Comparison of ENCODE assay signal across 8 cellular contexts in genomic region chr14:51860836-51861583, GRCh38. TPM values are rescaled to one million over a fixed set of nuclear protein-coding genes. Genes with fewer than 3 reads are reported as not detected.
DNase-seq lines count a peak whose midpoint lies in the region; ATAC-seq and TF ChIP-seq lines count a peak whose summit lies in the region.

No MANE protein-coding gene starts in this region.

- H3K79me2 ChIP-seq in osteoblast (ENCODE audit: insufficient read depth, low read length) = no peaks in the 10 kb centered on the region

- TF ChIP-seq CTCF in AG09309 (IDR thresholded peaks at IDR 0.05; ENCODE audit: control insufficient read depth, insufficient read depth, low read depth, low read length, missing control alignments) = no peak
- TF ChIP-seq CTCF in Peyer's patch (IDR thresholded peaks at IDR 0.05) = no peak
- TF ChIP-seq CTCF in epithelial cell of proximal tubule (conservative IDR thresholded peaks at IDR 0.05; ENCODE audit: low read depth, low read length) = no peak
- no peak for TF ChIP-seq CTCF in osteoblast (IDR thresholded peaks at IDR 0.05; ENCODE audit: extremely low read depth, low read depth, low read length)

- DNase-seq in AG09309 (ENCODE audit: low read depth) (no peak), Peyer's patch (no peak), epithelial cell of proximal tubule (ENCODE audit: low read depth) (no peak), osteoblast (ENCODE audit: insufficient read length, low spot score, missing footprints) (peak; percentile 66), epidermal melanocyte (ENCODE audit: insufficient read length, low spot score) (no peak), mesenteric fat pad (ENCODE audit: low spot score) (no peak), NCI-H2081 treated with DMSO at 0.1 percent for 48 hours (lab: John Stamatoyannopoulos, UW) (no peak)

- no peaks in the 10 kb centered on the region for H4K20me1 ChIP-seq in osteoblast (ENCODE audit: insufficient read depth, low read length)

- H3K36me3 ChIP-seq in Peyer's patch = no peaks in the 10 kb centered on the region
- no peaks in the 10 kb centered on the region for H3K36me3 ChIP-seq in osteoblast (ENCODE audit: insufficient read depth, low read length)

- peak; percentile 31 for ATAC-seq in GM19395 (IDR thresholded peaks at IDR 0.05; ENCODE audit: unreplicated experiment)

- peak overlapping the region; percentile 42 for H3K4me3 ChIP-seq in AG09309 (ENCODE audit: control insufficient read depth, low read depth, low read length)
- H3K4me3 ChIP-seq in Peyer's patch = peak overlapping the region; percentile 51 to 55 (median 52)
- peak overlapping the region; percentile 54 for H3K4me3 ChIP-seq in epithelial cell of proximal tubule (ENCODE audit: low read depth, low read length)
- peak overlapping the region; percentile 73 for H3K4me3 ChIP-seq in osteoblast (ENCODE audit: insufficient read depth, low read length)

- H3K9me3 ChIP-seq in Peyer's patch = no peaks in the 10 kb centered on the region
- H3K9me3 ChIP-seq in osteoblast (ENCODE audit: low read depth, low read length) = no peaks in the 10 kb centered on the region

- H3K27me3 ChIP-seq in Peyer's patch = no peaks in the 10 kb centered on the region
- no peaks in the 10 kb centered on the region for H3K27me3 ChIP-seq in osteoblast (ENCODE audit: insufficient read depth, low read length)

- TF ChIP-seq POLR2A in Peyer's patch (IDR thresholded peaks at IDR 0.05) = no peak

- H3K4me2 ChIP-seq in osteoblast (ENCODE audit: insufficient read depth, low read length) = peak overlapping the region; percentile 85

- H3K27ac ChIP-seq in Peyer's patch (peak overlapping the region; percentile 59 to 81 (median 74)), osteoblast (ENCODE audit: low read depth, low read length) (peak overlapping the region; percentile 55)

- H3K4me1 ChIP-seq in Peyer's patch (peaks cover 0 to 13% (median 0%) of the 10 kb centered on the region in 4 donors), osteoblast (ENCODE audit: insufficient read depth, low read length) (peaks cover 10% of the 10 kb centered on the region)

- peak overlapping the region; percentile 85 for H2AFZ ChIP-seq in osteoblast (ENCODE audit: low read length)

RNA-seq across cellular contexts. Expression of gene GNG2, which starts 0.6 kb away (rescaled TPM):
- total RNA-seq in Peyer's patch (10 to 100 TPM in 2 of 4 donors, 1 to 10 TPM in 2; 6.0 to 44.6 (median 9.7) TPM), epithelial cell of proximal tubule (1.8 and 2.5 TPM in 2 replicates), osteoblast (7.4 and 9.8 TPM in 2 replicates), mesenteric fat pad (135 TPM)
